ENCODE assay signal across 9 cellular contexts in the genomic region with DNA sequence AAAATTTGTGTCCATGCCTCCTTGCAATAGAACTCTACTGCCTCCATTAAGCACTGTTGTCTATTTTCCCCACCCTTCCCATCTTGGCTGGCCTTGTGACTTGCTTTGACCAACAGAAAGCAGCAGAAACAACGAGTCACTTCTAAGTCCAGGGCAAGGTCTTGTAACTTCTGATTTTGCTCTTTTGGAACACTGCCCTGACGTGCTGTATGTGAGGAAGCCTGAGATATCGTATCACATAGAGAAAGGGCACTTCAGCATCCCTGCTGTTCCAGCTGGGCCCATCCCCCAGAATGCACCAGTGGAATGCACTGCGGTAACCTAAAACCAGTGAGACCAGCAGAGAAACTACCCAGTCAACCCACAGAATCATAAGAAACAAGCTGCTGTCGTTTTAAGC. TPM values are rescaled to one million over a fixed set of nuclear protein-coding genes. Genes with fewer than 3 reads are reported as not detected.
A peak's percentile ranks its signal among the peaks of the same experiment; 100 is the strongest.
DNase-seq lines count a peak whose midpoint lies in the region; ATAC-seq and TF ChIP-seq lines count a peak whose summit lies in the region.
"Had no signal": no experiment of that assay in that cellular context is flagged by ENCODE, and none has a peak within 500 bp of the region (broad histone marks: within the 10 kb centered on the region; RNA-seq: fewer than 3 reads in every experiment).

No MANE protein-coding gene starts in this region.

- peaks cover 0 to 20% of the 10 kb centered on the region in 2 donors for H3K4me1 Mint-ChIP-seq in natural killer cell

- DNase-seq in AG08396 (ENCODE audit: low spot score) (peak; percentile 3), M059J (ENCODE audit: low read depth) (peak; percentile 50), astrocyte of the cerebellum (ENCODE audit: low read depth) (peak; percentile 51), iPS-NIHi7 (ENCODE audit: extremely low spot score) (peak; percentile 52), GM20000 (ENCODE audit: low spot score) (no peak), NOMO-1 (lab: John Stamatoyannopoulos, UW; ENCODE audit: unreplicated experiment in 2 of 2) (no peak), natural killer cell (no peak)

- H3K36me3 Mint-ChIP-seq in natural killer cell, result peaks cover 5% of the 10 kb centered on the region

- peaks cover 3 to 10% of the 10 kb centered on the region in 2 donors for H3K27me3 Mint-ChIP-seq in natural killer cell (ENCODE audit: low read depth in 2 of 2)

- in situ Hi-C loops in astrocyte of the cerebellum (cut with HindIII; ENCODE audit: low sequenced_read_pairs), result no loop called here

- H3K4me3 ChIP-seq in astrocyte of the cerebellum (ENCODE audit: low read depth, low read length), result no peak overlapping the region
- H3K4me3 ChIP-seq: BLaER1 had no signal

- H3K9me3 Mint-ChIP-seq in natural killer cell, result no peaks in the 10 kb centered on the region

- TF ChIP-seq CTCF in astrocyte of the cerebellum (IDR thresholded peaks at IDR 0.05; ENCODE audit: low read depth, low read length, missing control alignments) (no peak), GM20000 (IDR thresholded peaks at IDR 0.05; ENCODE audit: extremely low read depth, missing control alignments) (no peak), natural killer cell (IDR thresholded peaks at IDR 0.05) (no peak)

- ATAC-seq in natural killer cell (no peak), HG02870 (IDR thresholded peaks at IDR 0.05; ENCODE audit: unreplicated experiment) (no peak)

- intact Hi-C loops in natural killer cell (cut with micrococcal nuclease), result no loop called here

- H3K27ac Mint-ChIP-seq in natural killer cell, result no peak overlapping the region

- no peak overlapping the region for H3K4me3 Mint-ChIP-seq in natural killer cell

RNA-seq across cellular contexts. Expression of gene NCKAP1, which starts 28.1 kb away (rescaled TPM):
- total RNA-seq in M059J (2014; rRNA removed; shearing (Covaris generic)), result 68.7 and 124 TPM in 2 replicates
- total RNA-seq in natural killer cell, result 10 to 100 TPM in 2 of 3 donors, 1 to 10 TPM in 1; 8.4 to 12.3 (median 10.4) TPM

Comparison
In these comparisons a context has a peak if more than half of its experiments do, and no peak if none do; other contexts are left out.
1. DNase-seq: peak in AG08396 (single experiment), M059J (single experiment), astrocyte of the cerebellum (single experiment) and iPS-NIHi7 (single experiment); none in GM20000 (single experiment), NOMO-1 (0 of 2) and natural killer cell (single experiment).